Comparison of ENCODE assay signal across 8 cellular contexts in genomic region chr7:24728503-24729364, GRCh38. TPM values are rescaled to one million over a fixed set of nuclear protein-coding genes. Genes with fewer than 3 reads are reported as not detected.
DNase-seq lines count a peak whose midpoint lies in the region; ATAC-seq and TF ChIP-seq lines count a peak whose summit lies in the region.
"Had no signal": no experiment of that assay in that cellular context is flagged by ENCODE, and none has a peak within 500 bp of the region (broad histone marks: within the 10 kb centered on the region; RNA-seq: fewer than 3 reads in every experiment).

No MANE protein-coding gene starts in this region.

- peaks cover 47% of the 10 kb centered on the region for H3K4me1 ChIP-seq in Loucy (ENCODE audit: insufficient read depth, low read length, poor library complexity, severe bottlenecking)
- H3K4me1 ChIP-seq in gastrocnemius medialis, result peaks cover 8 to 30% of the 10 kb centered on the region in 2 donors

- no peaks in the 10 kb centered on the region for H3K79me2 ChIP-seq in Loucy (ENCODE audit: insufficient read depth, low read length)

- H3K9me3 ChIP-seq in Loucy (ENCODE audit: insufficient read depth, low read depth, low read length) (no peaks in the 10 kb centered on the region), gastrocnemius medialis (no peaks in the 10 kb centered on the region)
- H3K9me3 ChIP-seq: ovary had no signal

- intact Hi-C loops in dorsolateral prefrontal cortex (cut with DNase I), result no loop called here
- intact Hi-C loops in gastrocnemius medialis (cut with DNase I; ENCODE audit: low total_unique reads), result no loop called here

- no peak overlapping the region; the same call in 1 of the 2 replicates for H2AFZ ChIP-seq in Loucy (ENCODE audit: low read length)

- TF ChIP-seq POLR2A in gastrocnemius medialis (IDR thresholded peaks at IDR 0.05), result no peak

- H3F3A ChIP-seq in Loucy (ENCODE audit: low read depth), result no peaks in the 10 kb centered on the region

- in situ Hi-C loops in gastrocnemius medialis (cut with MboI; ENCODE audit: low sequenced_read_pairs in 4 of 4), result no loop called here

- peak in 3 of 10 donors; percentile 38 to 55 (median 52) for DNase-seq in dorsolateral prefrontal cortex
- DNase-seq in gastrocnemius medialis, result no peak
- DNase-seq in GM20000 (ENCODE audit: low spot score), result no peak
- no peak for DNase-seq in T-helper 9 cell
- no peak for DNase-seq in NCI-H446 (lab: John Stamatoyannopoulos, UW)

- ATAC-seq in GM18909 (IDR thresholded peaks at IDR 0.05; ENCODE audit: poor library complexity, unreplicated experiment) (peak; percentile 42), gastrocnemius medialis (peak; percentile 17 to 59)

- peak overlapping the region; percentile 68 for H3K4me2 ChIP-seq in Loucy (ENCODE audit: low read depth, low read length, poor library complexity, severe bottlenecking)

- H3K9me2 ChIP-seq in Loucy (replicated peaks; ENCODE audit: low read depth, low read length), result no peaks in the 10 kb centered on the region

- peak overlapping the region; percentile 19 for H3K4me3 ChIP-seq in Loucy (ENCODE audit: low read length, poor library complexity, severe bottlenecking)
- peak overlapping the region in 18 of 59 donors; percentile 1 to 48 (median 23) for H3K4me3 ChIP-seq in dorsolateral prefrontal cortex
- H3K4me3 ChIP-seq in gastrocnemius medialis, result no peak overlapping the region
- H3K4me3 ChIP-seq: ovary had no signal

- peak overlapping the region in 39 of 59 donors; percentile 0 to 81 (median 46) for H3K27ac ChIP-seq in dorsolateral prefrontal cortex
- peak overlapping the region in 2 of 4 donors; percentile 19 to 50 for H3K27ac ChIP-seq in gastrocnemius medialis
- H3K27ac ChIP-seq: ovary had no signal

- TF ChIP-seq CTCF in Loucy (conservative IDR thresholded peaks at IDR 0.05; ENCODE audit: low read length) (no peak), dorsolateral prefrontal cortex (IDR thresholded peaks at IDR 0.05 in 54 of 56, conservative IDR thresholded peaks at IDR 0.05 in 2 of 56; ENCODE audit: low read depth in 1 of 56, partially characterized antibody in 56 of 56) (no peak), gastrocnemius medialis (IDR thresholded peaks at IDR 0.05 in 4 of 5, conservative IDR thresholded peaks at IDR 0.05 in 1 of 5) (no peak), GM20000 (IDR thresholded peaks at IDR 0.05; ENCODE audit: extremely low read depth, missing control alignments) (no peak)

- no peaks in the 10 kb centered on the region for H3K27me3 ChIP-seq in Loucy (ENCODE audit: insufficient read depth, low read length, poor library complexity, severe bottlenecking)
- H3K27me3 ChIP-seq in dorsolateral prefrontal cortex, result peaks cover 0 to 3% (median 0%) of the 10 kb centered on the region in 45 donors
- no peaks in the 10 kb centered on the region for H3K27me3 ChIP-seq in gastrocnemius medialis
- H3K27me3 ChIP-seq: ovary had no signal

- H3K9ac ChIP-seq in Loucy (ENCODE audit: low read depth, low read length, poor library complexity, severe bottlenecking), result no peak overlapping the region

- no peaks in the 10 kb centered on the region for H3K36me3 ChIP-seq in Loucy (ENCODE audit: insufficient read depth, low read length)
- H3K36me3 ChIP-seq in gastrocnemius medialis, result no peaks in the 10 kb centered on the region
- H3K36me3 ChIP-seq: ovary had no signal

- no peaks in the 10 kb centered on the region for H4K20me1 ChIP-seq in Loucy (ENCODE audit: insufficient read depth, low read length, poor library complexity, severe bottlenecking)

RNA-seq across cellular contexts. Expression of gene GSDME, which starts 28.5 kb away (rescaled TPM):
- total RNA-seq in dorsolateral prefrontal cortex, result 10 to 100 TPM; 12.2 to 43.7 (median 24.5) TPM
- 1 to 10 TPM; 3.1 to 5.2 (median 3.9) TPM for total RNA-seq in gastrocnemius medialis
